8 cellular contexts compared by ENCODE assay signal in the genomic region with DNA sequence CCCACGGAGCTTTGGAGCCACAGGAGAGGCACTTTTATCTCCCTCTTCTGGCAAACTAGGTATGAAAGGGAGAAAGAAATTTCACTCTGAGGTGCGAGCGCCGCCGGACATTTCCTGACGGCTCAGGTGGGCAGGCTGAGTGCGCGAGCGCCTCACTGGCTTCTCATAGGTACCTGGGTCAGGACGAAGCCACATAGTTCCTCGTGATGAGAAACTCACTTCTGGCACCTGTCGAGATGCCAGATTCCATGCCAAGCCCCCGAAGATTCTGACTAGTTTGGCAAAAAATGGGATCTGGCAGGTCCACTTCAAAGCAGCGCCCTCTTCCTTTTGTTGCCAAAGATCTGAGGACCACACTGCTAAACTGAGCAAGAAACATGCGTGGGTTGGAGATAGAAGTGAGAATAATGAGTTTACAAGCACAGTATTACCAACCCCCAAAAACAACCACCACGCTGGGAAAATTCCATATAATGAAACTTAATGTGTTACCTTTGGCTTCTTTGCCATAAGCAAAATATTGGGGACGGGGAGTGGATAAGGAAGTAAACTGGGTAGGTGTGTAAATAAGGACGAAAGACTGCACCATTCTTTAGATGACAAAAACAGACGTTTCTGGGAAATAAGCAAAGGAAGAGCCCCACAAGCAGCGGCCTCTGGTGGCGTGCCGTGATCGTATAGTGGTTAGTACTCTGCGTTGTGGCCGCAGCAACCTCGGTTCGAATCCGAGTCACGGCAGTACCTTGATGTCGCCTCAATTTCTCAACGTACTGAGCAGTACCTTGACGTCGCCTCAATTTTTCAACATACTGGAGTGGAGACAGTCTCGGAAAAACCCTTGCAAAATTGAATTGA.
DNase-seq lines count a peak whose midpoint lies in the region; ATAC-seq and TF ChIP-seq lines count a peak whose summit lies in the region.

No MANE protein-coding gene starts in this region.

- H3K4me1 Mint-ChIP-seq in type B pancreatic cell (ENCODE audit: unreplicated experiment), result peaks cover 12% of the 10 kb centered on the region

- no CpG with 5 or more reads among the region's 34 CpGs for WGBS in trophoblast cell (ENCODE audit: extremely low coverage, insufficient coverage, insufficient read length)

- H3K27ac ChIP-seq in ACC112 (ENCODE audit: low read depth, low read length) (no peak overlapping the region), RWPE1 (peak overlapping the region; percentile 48), trophoblast cell (ENCODE audit: low read depth, low read length) (no peak overlapping the region)

- no peak overlapping the region for H2BK120ac ChIP-seq in trophoblast cell (ENCODE audit: insufficient read depth, low read length, poor library complexity)

- H3K79me1 ChIP-seq in trophoblast cell (ENCODE audit: low read length), result peaks cover 2% of the 10 kb centered on the region

- peak overlapping the region; percentile 64 for H3K4me2 ChIP-seq in trophoblast cell (ENCODE audit: low read length)

- H3K36me3 ChIP-seq in ACC112 (ENCODE audit: insufficient read depth, low read length) (no peaks in the 10 kb centered on the region), trophoblast cell (ENCODE audit: control insufficient read depth in 1 of 2, insufficient read depth in 2 of 2, low read length in 2 of 2) (no peaks in the 10 kb centered on the region)

- H3K4ac ChIP-seq in trophoblast cell (ENCODE audit: low read depth, low read length), result no peak overlapping the region

- peak overlapping the region; percentile 29 for H4K8ac ChIP-seq in trophoblast cell (ENCODE audit: low read depth, low read length)

- no peak overlapping the region for H4K91ac ChIP-seq in trophoblast cell (ENCODE audit: low read depth, low read length)

- ATAC-seq in GM18511 (IDR thresholded peaks at IDR 0.05; ENCODE audit: unreplicated experiment), result peak; percentile 60

- H3K36me3 Mint-ChIP-seq in type B pancreatic cell, result no peaks in the 10 kb centered on the region

- no peaks in the 10 kb centered on the region for H3K9me3 ChIP-seq in trophoblast cell (ENCODE audit: insufficient read depth, low read depth, low read length)

- POLR2A ChIA-PET in RWPE1 (lab: Yijun Ruan, JAX; ENCODE audit: low non-redundant PET), result no interaction called here

- H3K23ac ChIP-seq in trophoblast cell (ENCODE audit: low read length), result no peak overlapping the region

- peaks cover 3% of the 10 kb centered on the region for H3K27me3 Mint-ChIP-seq in type B pancreatic cell

- H3K4me3 ChIP-seq in ACC112 (ENCODE audit: low read depth, low read length) (peak overlapping the region; percentile 91), trophoblast cell (ENCODE audit: low read depth, low read length) (peak overlapping the region; percentile 46)

- H2AK5ac ChIP-seq in trophoblast cell (ENCODE audit: low read length), result no peak overlapping the region

- H3K4me1 ChIP-seq in ACC112 (ENCODE audit: control insufficient read depth, insufficient read depth, low read length, unreplicated experiment) (peaks cover 4% of the 10 kb centered on the region), trophoblast cell (ENCODE audit: control insufficient read depth in 1 of 2, insufficient read depth in 2 of 2, low read length in 2 of 2) (peaks cover 0 to 3% of the 10 kb centered on the region in 2 experiments)

- no peak overlapping the region for H3K18ac ChIP-seq in trophoblast cell (ENCODE audit: low read length)

- H2BK12ac ChIP-seq in trophoblast cell (ENCODE audit: low read length), result no peak overlapping the region

- TF ChIP-seq CTCF in RWPE1 (conservative IDR thresholded peaks at IDR 0.05; ENCODE audit: low read depth) (no peak; the same call in none of the 2 replicates), type B pancreatic cell (conservative IDR thresholded peaks at IDR 0.05) (peak; percentile 62)

- H3K14ac ChIP-seq in trophoblast cell (ENCODE audit: low read length), result no peak overlapping the region

- H2AFZ ChIP-seq in ACC112 (ENCODE audit: low read length, unreplicated experiment) (peak overlapping the region; percentile 84), trophoblast cell (ENCODE audit: insufficient read depth, low read length, poor library complexity) (peak overlapping the region; percentile 77)

- peak; percentile 71 for DNase-seq in HT-29 (ENCODE audit: low spot score)
- DNase-seq in RWPE1 (ENCODE audit: low spot score), result no peak
- DNase-seq in activated gamma-delta T cell treated with anti-CD3 and anti-CD28 coated beads, Interleukin-2, amount 50 U/mL, for 16 hours (ENCODE audit: low read depth), result peak; percentile 71
- peak; percentile 55 for DNase-seq in globus pallidus (ENCODE audit: low spot score)
- peak; percentile 62 to 70 for DNase-seq in trophoblast cell
- no peak for DNase-seq in type B pancreatic cell (ENCODE audit: extremely low spot score, unreplicated experiment)

- H3K9me3 Mint-ChIP-seq in type B pancreatic cell, result no peaks in the 10 kb centered on the region

- H4K12ac ChIP-seq in trophoblast cell (ENCODE audit: low read depth, low read length), result no peak overlapping the region

- H3K9ac ChIP-seq in trophoblast cell (ENCODE audit: low read length), result no peak overlapping the region

- H3K27ac Mint-ChIP-seq in type B pancreatic cell, result peak overlapping the region; percentile 79

- CTCF ChIA-PET in RWPE1 (lab: Yijun Ruan, JAX), result interaction anchor here (0.6 to 1.3 kb wide), 4 partner anchors 12 to 305 kb away, joined by 3 to 4 read pairs (median 3); no protein-coding TSS in a partner anchor

- H3K79me2 ChIP-seq in ACC112 (ENCODE audit: control insufficient read depth, insufficient read depth, low read length, unreplicated experiment) (no peaks in the 10 kb centered on the region), trophoblast cell (ENCODE audit: control insufficient read depth, insufficient read depth, low read length, poor library complexity) (no peaks in the 10 kb centered on the region)

- H3K4me3 Mint-ChIP-seq in type B pancreatic cell, result peak overlapping the region; percentile 87

- no peak overlapping the region for H2BK5ac ChIP-seq in trophoblast cell (ENCODE audit: low read depth, low read length, poor library complexity)

- H3K27me3 ChIP-seq in ACC112 (ENCODE audit: insufficient read depth, low read length) (no peaks in the 10 kb centered on the region), trophoblast cell (ENCODE audit: insufficient read depth, low read length) (no peaks in the 10 kb centered on the region)

Comparison
In these comparisons a context has a peak if more than half of its experiments do, and no peak if none do; other contexts are left out.
1. DNase-seq: peak in HT-29 (single experiment), activated gamma-delta T cell treated with anti-CD3 and anti-CD28 coated beads, Interleukin-2, amount 50 U/mL, for 16 hours (single experiment), globus pallidus (single experiment) and trophoblast cell (2 of 2); none in RWPE1 (single experiment) and type B pancreatic cell (single experiment).